Comparison of ENCODE assay signal across 10 cellular contexts in genomic region chr15:41258706-41259471, GRCh38. TPM values are rescaled to one million over a fixed set of nuclear protein-coding genes. Genes with fewer than 3 reads are reported as not detected.
DNase-seq lines count a peak whose midpoint lies in the region; ATAC-seq, FAIRE-seq and TF ChIP-seq lines count a peak whose summit lies in the region.
"Had no signal": no experiment of that assay in that cellular context is flagged by ENCODE, and none has a peak within 500 bp of the region (broad histone marks: within the 10 kb centered on the region; RNA-seq: fewer than 3 reads in every experiment).

No MANE protein-coding gene starts in this region.

- FAIRE-seq in small intestine (lab: Jason Lieb, UNC): no peak

- 28 to 44% (median 28%) methylated on average over 3 of the region's 3 CpGs for WGBS in small intestine, 3 donors
- whole genome bisulfite sequencing in testis, 2 donors: 64 to 73% methylated on average over 3 of the region's 3 CpGs

- H3K36me3 ChIP-seq in small intestine (ENCODE audit: control insufficient read depth in 2 of 2, insufficient read depth in 2 of 2, low read length in 2 of 2) (peaks cover 5 to 10% of the 10 kb centered on the region in 2 donors), testis (ENCODE audit: low read depth, missing control alignments) (no peaks in the 10 kb centered on the region)

- DNase-seq in SKM-1 (lab: John Stamatoyannopoulos, UW; ENCODE audit: unreplicated experiment) (peak; percentile 58), Right ventricle myocardium superior (no peak), small intestine (peak; percentile 58), T1000 (lab: John Stamatoyannopoulos, UW) (no peak), 8988T (no peak), DMS53 (lab: John Stamatoyannopoulos, UW) (no peak), testis (no peak)
- DNase-seq: natural killer cell had no signal

- TF ChIP-seq CTCF in testis (IDR thresholded peaks at IDR 0.05): no peak

- intact Hi-C loops in Right ventricle myocardium superior (cut with DNase I): no loop called here
- intact Hi-C loops in testis (cut with DNase I; ENCODE audit: low total_unique reads): no loop called here

- H3K4me3 ChIP-seq in small intestine (ENCODE audit: low read depth in 1 of 2, low read length in 2 of 2) (no peak overlapping the region), testis (no peak overlapping the region)

- ATAC-seq in GM21447 (IDR thresholded peaks at IDR 0.05; ENCODE audit: unreplicated experiment): peak; percentile 74
- ATAC-seq in Right ventricle myocardium superior (ENCODE audit: poor library complexity): peak; percentile 77

- no peaks in the 10 kb centered on the region for H3K9me3 ChIP-seq in small intestine (ENCODE audit: control insufficient read depth, low read depth)
- no peaks in the 10 kb centered on the region for H3K9me3 ChIP-seq in testis

- H3K27me3 ChIP-seq in small intestine (ENCODE audit: control insufficient read depth in 2 of 2, insufficient read depth in 2 of 2, low read length in 2 of 2): no peaks in the 10 kb centered on the region
- no peaks in the 10 kb centered on the region for H3K27me3 ChIP-seq in testis

- peaks cover 0 to 2% of the 10 kb centered on the region in 2 donors for H3K4me1 ChIP-seq in small intestine (ENCODE audit: control insufficient read depth in 2 of 2, insufficient read depth in 1 of 2, low read depth in 1 of 2, low read length in 1 of 2)
- no peaks in the 10 kb centered on the region for H3K4me1 ChIP-seq in testis

- H3K27ac ChIP-seq in small intestine (ENCODE audit: low read depth in 1 of 2, low read length in 1 of 2) (peak overlapping the region; percentile 52 to 64), testis (no peak overlapping the region)

- TF ChIP-seq POLR2A in testis (IDR thresholded peaks at IDR 0.05): no peak

RNA-seq across cellular contexts. Expression of gene CHP1, which starts 27.8 kb away (rescaled TPM):
- 124 TPM for total RNA-seq in Right ventricle myocardium superior
- polyA plus RNA-seq in small intestine: 100 to 1,000 TPM; 102 to 147 (median 116) TPM
- total RNA-seq in testis: 10 to 100 TPM; 61.9 to 72.7 TPM
- 36.6 TPM for polyA plus RNA-seq in testis (ENCODE audit: insufficient read depth, low read depth, low replicate concordance)

RNA-seq across cellular contexts. Expression of gene EXD1, which starts 28.3 kb away (rescaled TPM):
- total RNA-seq in Right ventricle myocardium superior (not detected), testis (10 to 100 TPM; 20.7 to 42.9 TPM)
- polyA plus RNA-seq in small intestine (under 1 TPM in 1 of 3 donors, not detected in 2; 0.27 TPM), testis (ENCODE audit: insufficient read depth, low read depth, low replicate concordance) (47.0 TPM)
- total RNA-seq: natural killer cell, subcutaneous adipose tissue had no signal

Comparison
In these comparisons a context has a peak if more than half of its experiments do, and no peak if none do; other contexts are left out.
1. DNase-seq: peak in SKM-1 (single experiment) and small intestine (single experiment); none in Right ventricle myocardium superior (single experiment), T1000 (single experiment), 8988T (single experiment), DMS53 (single experiment) and testis (single experiment).
2. H3K27ac ChIP-seq: peak in small intestine (2 of 2); none in testis (0 of 2).
3. RNA of gene EXD1, which starts 28.3 kb away (total RNA-seq): 20.7 to 42.9 TPM in testis; not detected in Right ventricle myocardium superior (single experiment); every median in the first group is over 10 times any median in the second.